18 cellular contexts compared by ENCODE assay signal in genomic region chr1:43503534-43503933, GRCh38. TPM values are rescaled to one million over a fixed set of nuclear protein-coding genes. Genes with fewer than 3 reads are reported as not detected.
DNase-seq lines count a peak whose midpoint lies in the region; FAIRE-seq and TF ChIP-seq lines count a peak whose summit lies in the region.
"Had no signal": no experiment of that assay in that cellular context is flagged by ENCODE, and none has a peak within 500 bp of the region (broad histone marks: within the 10 kb centered on the region; RNA-seq: fewer than 3 reads in every experiment).

No MANE protein-coding gene starts in this region.

- DNase-seq in bronchial epithelial cell (ENCODE audit: low read depth) (no peak), glutamatergic neuron (no peak), osteocyte (ENCODE audit: extremely low spot score, unreplicated experiment) (peak; percentile 62), GM23248 (no peak), HFFc6 (no peak)
- no peak for DNase-seq in activated T-helper 1 cell treated with anti-CD3 and anti-CD28 coated beads, Interleukin-12 subunit alpha, Interleukin-12 subunit beta, Interleukin-2, Interleukin-4 antibody, amounts not matched to agents 30 ng/mL and 10 ng/mL and 1 ng/mL, durations not matched to agents 14 hours and 24 hours and 36 hours (ENCODE audit: low spot score)
- DNase-seq: C1 segment of cervical spinal cord; Calu3; CD4-positive, alpha-beta memory T cell; COR-L47; DND-41 had no signal

- no peaks in the 10 kb centered on the region for H3K4me1 Mint-ChIP-seq in glutamatergic neuron (ENCODE audit: low read depth, unreplicated experiment)
- no peaks in the 10 kb centered on the region for H3K4me1 Mint-ChIP-seq in osteocyte (ENCODE audit: unreplicated experiment)
- peaks cover 4% of the 10 kb centered on the region for H3K4me1 Mint-ChIP-seq in activated T-helper 1 cell treated with anti-CD3 and anti-CD28 coated beads, Interleukin-12 subunit alpha, Interleukin-12 subunit beta, Interleukin-2, Interleukin-4 antibody, amounts not matched to agents 30 ng/mL and 10 ng/mL and 1 ng/mL, durations not matched to agents 14 hours and 24 hours and 36 hours (ENCODE audit: low read depth)
- peaks cover 13% of the 10 kb centered on the region; the same call in 1 of the 2 replicates for H3K4me1 Mint-ChIP-seq in HFFc6 (ENCODE audit: low read depth)
- H3K4me1 Mint-ChIP-seq: CD4-positive, alpha-beta memory T cell had no signal

- H3K4me3 Mint-ChIP-seq in glutamatergic neuron (ENCODE audit: unreplicated experiment) (no peak overlapping the region), osteocyte (ENCODE audit: unreplicated experiment) (no peak overlapping the region), HFFc6 (no peak overlapping the region)
- H3K4me3 Mint-ChIP-seq in activated T-helper 1 cell treated with anti-CD3 and anti-CD28 coated beads, Interleukin-12 subunit alpha, Interleukin-12 subunit beta, Interleukin-2, Interleukin-4 antibody, amounts not matched to agents 30 ng/mL and 10 ng/mL and 1 ng/mL, durations not matched to agents 14 hours and 24 hours and 36 hours: no peak overlapping the region
- H3K4me3 Mint-ChIP-seq: CD4-positive, alpha-beta memory T cell; GM23338 had no signal

- H3K9me3 ChIP-seq in HEK293 (ENCODE audit: control insufficient read depth, insufficient read depth, low read depth, low read length): no peaks in the 10 kb centered on the region
- no peaks in the 10 kb centered on the region for H3K9me3 ChIP-seq in GM23248 (ENCODE audit: low read depth)
- H3K9me3 ChIP-seq: HAP-1 had no signal

- H3K9ac ChIP-seq in GM23248: no peak overlapping the region

- intact Hi-C loops in activated T-helper 1 cell treated with anti-CD3 and anti-CD28 coated beads, Interleukin-12 subunit alpha, Interleukin-12 subunit beta, Interleukin-2, Interleukin-4 antibody, amounts not matched to agents 30 ng/mL and 10 ng/mL and 1 ng/mL, durations not matched to agents 14 hours and 24 hours and 36 hours (cut with micrococcal nuclease): no loop called here

- H4K20me1 ChIP-seq in GM23248 (ENCODE audit: insufficient read depth): no peaks in the 10 kb centered on the region

- no peaks in the 10 kb centered on the region for H3K79me2 ChIP-seq in GM23248 (ENCODE audit: insufficient read depth)

- peak; percentile 28 for FAIRE-seq in bronchial epithelial cell (lab: Jason Lieb, UNC)
- FAIRE-seq: G401.6, GM12892, H54 had no signal

- H3K4me3 ChIP-seq in HEK293 (ENCODE audit: low read depth, low read length): no peak overlapping the region
- no peak overlapping the region for H3K4me3 ChIP-seq in bronchial epithelial cell (ENCODE audit: low read depth, low read length)
- no peak overlapping the region for H3K4me3 ChIP-seq in GM23248
- H3K4me3 ChIP-seq: GM23338, HAP-1 had no signal

- no peak for TF ChIP-seq CTCF in HEK293 (tag by site-specific recombination; IDR thresholded peaks at IDR 0.05)
- no peak for TF ChIP-seq CTCF in bronchial epithelial cell (IDR thresholded peaks at IDR 0.05; ENCODE audit: insufficient read depth, low read length, severe bottlenecking)
- no peak for TF ChIP-seq CTCF in glutamatergic neuron (IDR thresholded peaks at IDR 0.05; ENCODE audit: partially characterized antibody, unreplicated experiment)
- TF ChIP-seq CTCF in osteocyte (IDR thresholded peaks at IDR 0.05): no peak
- TF ChIP-seq CTCF in HFFc6 (IDR thresholded peaks at IDR 0.05): no peak

- peaks cover 4% of the 10 kb centered on the region for H3K27me3 Mint-ChIP-seq in glutamatergic neuron (ENCODE audit: unreplicated experiment)
- no peaks in the 10 kb centered on the region for H3K27me3 Mint-ChIP-seq in osteocyte (ENCODE audit: unreplicated experiment)
- peaks cover 1% of the 10 kb centered on the region for H3K27me3 Mint-ChIP-seq in activated T-helper 1 cell treated with anti-CD3 and anti-CD28 coated beads, Interleukin-12 subunit alpha, Interleukin-12 subunit beta, Interleukin-2, Interleukin-4 antibody, amounts not matched to agents 30 ng/mL and 10 ng/mL and 1 ng/mL, durations not matched to agents 14 hours and 24 hours and 36 hours (ENCODE audit: insufficient read depth)
- H3K27me3 Mint-ChIP-seq in HFFc6 (ENCODE audit: insufficient read depth): peaks cover 3% of the 10 kb centered on the region

- H3F3A ChIP-seq in GM23248 (ENCODE audit: insufficient read depth): no peaks in the 10 kb centered on the region

- POLR2A ChIA-PET in HEK293 (lab: Yijun Ruan, JAX): no interaction called here

- in situ Hi-C loops in GM23248 (cut with MboI): no loop called here

- H3K9me3 Mint-ChIP-seq in glutamatergic neuron (ENCODE audit: unreplicated experiment): peaks cover 1% of the 10 kb centered on the region
- no peaks in the 10 kb centered on the region for H3K9me3 Mint-ChIP-seq in osteocyte (ENCODE audit: unreplicated experiment)
- no peaks in the 10 kb centered on the region for H3K9me3 Mint-ChIP-seq in activated T-helper 1 cell treated with anti-CD3 and anti-CD28 coated beads, Interleukin-12 subunit alpha, Interleukin-12 subunit beta, Interleukin-2, Interleukin-4 antibody, amounts not matched to agents 30 ng/mL and 10 ng/mL and 1 ng/mL, durations not matched to agents 14 hours and 24 hours and 36 hours
- no peaks in the 10 kb centered on the region for H3K9me3 Mint-ChIP-seq in HFFc6

- H3K36me3 Mint-ChIP-seq in glutamatergic neuron (ENCODE audit: unreplicated experiment): peaks cover 5% of the 10 kb centered on the region
- no peaks in the 10 kb centered on the region for H3K36me3 Mint-ChIP-seq in osteocyte (ENCODE audit: unreplicated experiment)
- no peaks in the 10 kb centered on the region for H3K36me3 Mint-ChIP-seq in activated T-helper 1 cell treated with anti-CD3 and anti-CD28 coated beads, Interleukin-12 subunit alpha, Interleukin-12 subunit beta, Interleukin-2, Interleukin-4 antibody, amounts not matched to agents 30 ng/mL and 10 ng/mL and 1 ng/mL, durations not matched to agents 14 hours and 24 hours and 36 hours (ENCODE audit: low read depth)
- H3K36me3 Mint-ChIP-seq in HFFc6 (ENCODE audit: low read depth): no peaks in the 10 kb centered on the region
- H3K36me3 Mint-ChIP-seq: CD4-positive, alpha-beta memory T cell had no signal

- no peak overlapping the region for H3K27ac ChIP-seq in HEK293 (ENCODE audit: extremely low read depth, low read depth, low read length)
- H3K27ac ChIP-seq in GM23248: no peak overlapping the region

- WGBS in GM23248 (ENCODE audit: low coverage in 1 of 2, low lambda C conversion rate in 2 of 2, missing lambda C conversion rate in 2 of 2), 2 experiments: 84 to 88% methylated on average over 8 of the region's 8 CpGs

- no peaks in the 10 kb centered on the region for H3K9me2 ChIP-seq in GM23248 (ENCODE audit: insufficient read depth)

- H3K27me3 ChIP-seq in bronchial epithelial cell (ENCODE audit: control insufficient read depth, insufficient read depth, low read length) (no peaks in the 10 kb centered on the region), GM23248 (replicated peaks; ENCODE audit: insufficient read depth) (no peaks in the 10 kb centered on the region)

- H3K36me3 ChIP-seq in HEK293 (ENCODE audit: control insufficient read depth in 2 of 2, insufficient read depth in 1 of 2, low read length in 2 of 2) (no peaks in the 10 kb centered on the region), bronchial epithelial cell (ENCODE audit: control insufficient read depth, insufficient read depth, low read length) (no peaks in the 10 kb centered on the region), GM23248 (ENCODE audit: low read depth) (no peaks in the 10 kb centered on the region)
- H3K36me3 ChIP-seq: HAP-1 had no signal

- CTCF ChIA-PET in HEK293 (lab: Yijun Ruan, JAX): interaction anchor here (1.1 kb wide), 1 partner anchor 14 kb away, joined by 3 read pairs; no protein-coding TSS in a partner anchor

- H2AFZ ChIP-seq in GM23248: no peak overlapping the region
- H2AFZ ChIP-seq: GM23338 had no signal

- H3K27ac Mint-ChIP-seq in glutamatergic neuron (ENCODE audit: unreplicated experiment) (peak overlapping the region; percentile 30), osteocyte (ENCODE audit: unreplicated experiment) (no peak overlapping the region), HFFc6 (no peak overlapping the region)
- no peak overlapping the region for H3K27ac Mint-ChIP-seq in activated T-helper 1 cell treated with anti-CD3 and anti-CD28 coated beads, Interleukin-12 subunit alpha, Interleukin-12 subunit beta, Interleukin-2, Interleukin-4 antibody, amounts not matched to agents 30 ng/mL and 10 ng/mL and 1 ng/mL, durations not matched to agents 14 hours and 24 hours and 36 hours
- H3K27ac Mint-ChIP-seq: CD4-positive, alpha-beta memory T cell; GM23338 had no signal

- no peak overlapping the region for H3K4me2 ChIP-seq in GM23248 (ENCODE audit: unreplicated experiment)
- H3K4me2 ChIP-seq: GM23338 had no signal

- no peaks in the 10 kb centered on the region for H3K4me1 ChIP-seq in HEK293 (ENCODE audit: control insufficient read depth, insufficient read depth, low read length)
- no peaks in the 10 kb centered on the region for H3K4me1 ChIP-seq in GM23248 (ENCODE audit: insufficient read depth)
- H3K4me1 ChIP-seq: HAP-1 had no signal

TF ChIP-seq in HEK293, 187 proteins besides CTCF, POLR2A, EP300 and RAD21:
- peak; percentile 50; the same call in 1 of the 2 replicates for TF ChIP-seq ZNF600 (tag by site-specific recombination; IDR thresholded peaks at IDR 0.05)
- no peak for TF ChIP-seq ZNF610 (tag by site-specific recombination; IDR thresholded peaks at IDR 0.05; ENCODE audit: borderline replicate concordance)

RNA-seq across cellular contexts. Expression of gene PTPRF, which starts 27.1 kb away (rescaled TPM):
- 127 and 202 TPM in 2 replicates for total RNA-seq in bronchial epithelial cell
- 171 TPM for total RNA-seq in glutamatergic neuron (ENCODE audit: unreplicated experiment)
- total RNA-seq in osteocyte: 37.3 and 45.1 TPM in 2 replicates
- 15.0 and 16.3 TPM in 2 replicates for total RNA-seq in GM23248 (2014; rRNA removed; shearing (Covaris generic))
- 14.0 and 14.7 TPM in 2 replicates for polyA plus RNA-seq in GM23248 (2016; fragmentation: Nextera tagmentation; extraction: Ambion mirVana)
- 0.69 and 0.93 TPM in 2 replicates for total RNA-seq in activated T-helper 1 cell treated with anti-CD3 and anti-CD28 coated beads, Interleukin-12 subunit alpha, Interleukin-12 subunit beta, Interleukin-2, Interleukin-4 antibody, amounts not matched to agents 30 ng/mL and 10 ng/mL and 1 ng/mL, durations not matched to agents 14 hours and 24 hours and 36 hours
- 100 to 1,000 TPM in 4 of 6 experiments, 10 to 100 TPM in 2; 94.3 to 119 (median 109) TPM for total RNA-seq in HFFc6 (2021; fragmentation: NEBNext Ultra II Directional; extraction: Animal tissue kit (Norgen Biotek cat#: 25700))
- total RNA-seq: CD4-positive, alpha-beta memory T cell had no signal
- polyA plus RNA-seq: CD4-positive, alpha-beta memory T cell had no signal

RNA-seq across cellular contexts. Expression of gene HYI, which starts 49.8 kb away (rescaled TPM):
- total RNA-seq in bronchial epithelial cell: 21.8 and 28.7 TPM in 2 replicates
- total RNA-seq in glutamatergic neuron (ENCODE audit: unreplicated experiment): 18.7 TPM
- total RNA-seq in osteocyte: 43.2 and 45.9 TPM in 2 replicates
- 28.5 and 35.7 TPM in 2 replicates for total RNA-seq in GM23248 (2014; rRNA removed; shearing (Covaris generic))
- polyA plus RNA-seq in GM23248 (2016; fragmentation: Nextera tagmentation; extraction: Ambion mirVana): 17.4 and 21.0 TPM in 2 replicates
- total RNA-seq in activated T-helper 1 cell treated with anti-CD3 and anti-CD28 coated beads, Interleukin-12 subunit alpha, Interleukin-12 subunit beta, Interleukin-2, Interleukin-4 antibody, amounts not matched to agents 30 ng/mL and 10 ng/mL and 1 ng/mL, durations not matched to agents 14 hours and 24 hours and 36 hours: 14.3 and 16.5 TPM in 2 replicates
- 10 to 100 TPM; 45.6 to 71.1 (median 61.7) TPM for total RNA-seq in HFFc6 (2021; fragmentation: NEBNext Ultra II Directional; extraction: Animal tissue kit (Norgen Biotek cat#: 25700))
- total RNA-seq: A172 had no signal
